ENCODE assay signal across 17 cellular contexts in genomic region chr15:73328149-73328820, GRCh38. TPM values are rescaled to one million over a fixed set of nuclear protein-coding genes. Genes with fewer than 3 reads are reported as not detected.
"Had no signal": no experiment of that assay in that cellular context is flagged by ENCODE, and none has a peak within 500 bp of the region (broad histone marks: within the 10 kb centered on the region; RNA-seq: fewer than 3 reads in every experiment).

No MANE protein-coding gene starts in this region.

- H3K9me3 Mint-ChIP-seq: activated CD4-positive, alpha-beta memory T cell treated with anti-CD3 and anti-CD28 coated beads for 36 hours; activated naive CD8-positive, alpha-beta T cell treated with anti-CD3 and anti-CD28 coated beads, Interleukin-2, amount 10 ng/mL, durations not matched to agents 7 days and 5 days; activated T-cell treated with anti-CD3 and anti-CD28 coated beads, Interleukin-2, amount 50 U/mL, for 4 hours had no signal

- H3K4me1 ChIP-seq: ascending aorta, colonic mucosa, prostate gland had no signal

- H3K4me3 ChIP-seq: ascending aorta, colonic mucosa, heart left ventricle, prostate gland, thyroid gland had no signal

- H3K27me3 Mint-ChIP-seq: activated naive CD8-positive, alpha-beta T cell treated with anti-CD3 and anti-CD28 coated beads, Interleukin-2, amount 10 ng/mL, durations not matched to agents 7 days and 5 days had no signal

- H3K36me3 Mint-ChIP-seq: activated CD4-positive, alpha-beta memory T cell treated with anti-CD3 and anti-CD28 coated beads for 36 hours; activated naive CD8-positive, alpha-beta T cell treated with anti-CD3 and anti-CD28 coated beads, Interleukin-2, amount 10 ng/mL, durations not matched to agents 7 days and 5 days had no signal

- H3K27ac ChIP-seq: ascending aorta, colonic mucosa, heart left ventricle, prostate gland, thyroid gland had no signal

- H3K9me3 ChIP-seq: ascending aorta, colonic mucosa, heart left ventricle, prostate gland, thyroid gland had no signal

- H3K4me3 Mint-ChIP-seq: activated CD4-positive, alpha-beta memory T cell treated with anti-CD3 and anti-CD28 coated beads for 36 hours; activated naive CD8-positive, alpha-beta T cell treated with anti-CD3 and anti-CD28 coated beads, Interleukin-2, amount 10 ng/mL, durations not matched to agents 7 days and 5 days; activated T-cell treated with anti-CD3 and anti-CD28 coated beads, Interleukin-2, amount 50 U/mL, for 4 hours had no signal

- H3K36me3 ChIP-seq: ascending aorta, colonic mucosa, prostate gland, thyroid gland had no signal

- H3K27me3 ChIP-seq: ascending aorta, colonic mucosa, thyroid gland had no signal

- H3K27ac Mint-ChIP-seq: activated CD4-positive, alpha-beta memory T cell treated with anti-CD3 and anti-CD28 coated beads for 36 hours; activated naive CD8-positive, alpha-beta T cell treated with anti-CD3 and anti-CD28 coated beads, Interleukin-2, amount 10 ng/mL, durations not matched to agents 7 days and 5 days had no signal

- ATAC-seq: heart left ventricle had no signal

- DNase-seq: activated CD4-positive, alpha-beta memory T cell treated with anti-CD3 and anti-CD28 coated beads for 36 hours; activated CD4-positive, alpha-beta T cell treated with anti-CD3 and anti-CD28 coated beads for 1 hour; activated effector memory CD4-positive, alpha-beta T cell treated with anti-CD3 and anti-CD28 coated beads, Interleukin-2, amount 50 U/mL, for 16 hours; activated naive CD8-positive, alpha-beta T cell treated with anti-CD3 and anti-CD28 coated beads, Interleukin-2, amount 10 ng/mL, durations not matched to agents 7 days and 5 days; activated T-cell treated with anti-CD3 and anti-CD28 coated beads, Interleukin-2, amount 50 U/mL, for 4 hours; colonic mucosa; foreskin melanocyte; stimulated activated CD4-positive, alpha-beta T cell treated with anti-CD3 and anti-CD28 coated beads, Interleukin-4, amount 100 ng/mL, for 1 hour; T1000 had no signal

RNA-seq across cellular contexts. Expression of gene HCN4, which starts 40.5 kb away (rescaled TPM):
- total RNA-seq: activated CD4-positive, alpha-beta memory T cell treated with anti-CD3 and anti-CD28 coated beads for 36 hours; activated naive CD8-positive, alpha-beta T cell treated with anti-CD3 and anti-CD28 coated beads, Interleukin-2, amount 10 ng/mL, durations not matched to agents 7 days and 5 days; activated T-cell treated with anti-CD3 and anti-CD28 coated beads, Interleukin-2, amount 50 U/mL, for 4 hours; ascending aorta; bronchial epithelial cell; liver; myocyte; SK-MEL-5 had no signal
- polyA plus RNA-seq: liver had no signal
